ENCODE assay signal across 8 cellular contexts in genomic region chr11:9264381-9265210, GRCh38. TPM values are rescaled to one million over a fixed set of nuclear protein-coding genes. Genes with fewer than 3 reads are reported as not detected.
A peak's percentile ranks its signal among the peaks of the same experiment; 100 is the strongest.
DNase-seq lines count a peak whose midpoint lies in the region; ATAC-seq and TF ChIP-seq lines count a peak whose summit lies in the region.

No MANE protein-coding gene starts in this region.

- intact Hi-C loops in testis (cut with DNase I; ENCODE audit: low total_unique reads), result no loop called here

- no peaks in the 10 kb centered on the region for H3K9me3 ChIP-seq in fibroblast of lung (ENCODE audit: control insufficient read depth, insufficient read depth, low read depth, low read length)
- H3K9me3 ChIP-seq in testis, result no peaks in the 10 kb centered on the region

- peak; percentile 8 for ATAC-seq in HG02571 (IDR thresholded peaks at IDR 0.05; ENCODE audit: unreplicated experiment)

- H3K4me1 ChIP-seq in fibroblast of lung (ENCODE audit: control insufficient read depth, extremely low read depth, insufficient read depth, low read length), result peaks cover 5% of the 10 kb centered on the region
- peaks cover 4% of the 10 kb centered on the region for H3K4me1 ChIP-seq in testis

- H3K4me2 ChIP-seq in fibroblast of lung (ENCODE audit: extremely low read depth, insufficient read depth, low read length), result peak overlapping the region; percentile 69

- DNase-seq in GM12864 (ENCODE audit: low read depth), result no peak
- DNase-seq in NCI-H226, result peak; percentile 45
- peak; percentile 38 for DNase-seq in activated T-cell treated with anti-CD3 and anti-CD28 coated beads for 48 hours (ENCODE audit: low read depth)
- peak; percentile 79 to 90 for DNase-seq in fibroblast of lung (ENCODE audit: low read depth in 2 of 2)
- DNase-seq in myocyte (ENCODE audit: low read depth), result peak; percentile 69
- peak; percentile 67 for DNase-seq in testis
- no peak for DNase-seq in DMS153 treated with DMSO at 0.1 percent for 48 hours (lab: John Stamatoyannopoulos, UW; ENCODE audit: unreplicated experiment)

- H3K36me3 ChIP-seq in fibroblast of lung (ENCODE audit: control insufficient read depth, insufficient read depth, low read length), result no peaks in the 10 kb centered on the region
- no peaks in the 10 kb centered on the region for H3K36me3 ChIP-seq in testis (ENCODE audit: low read depth, missing control alignments)

- H3K27ac ChIP-seq in fibroblast of lung (ENCODE audit: insufficient read depth, low read length) (peak overlapping the region; percentile 87), testis (peak overlapping the region; percentile 84 to 97)

- TF ChIP-seq CTCF in GM12864 (IDR thresholded peaks at IDR 0.05; ENCODE audit: low read depth, low read length, missing control alignments), result no peak
- TF ChIP-seq CTCF in fibroblast of lung (conservative IDR thresholded peaks at IDR 0.05 in 1 of 2, IDR thresholded peaks at IDR 0.05 in 1 of 2; ENCODE audit: low read depth in 1 of 2, low read length in 2 of 2), result no peak
- TF ChIP-seq CTCF in testis (IDR thresholded peaks at IDR 0.05), result no peak

- no peaks in the 10 kb centered on the region for H3K27me3 ChIP-seq in fibroblast of lung (ENCODE audit: control insufficient read depth, insufficient read depth, low read length)
- no peaks in the 10 kb centered on the region for H3K27me3 ChIP-seq in testis

- H2AFZ ChIP-seq in fibroblast of lung (ENCODE audit: low read length), result peak overlapping the region; percentile 4

- H3K79me2 ChIP-seq in fibroblast of lung (ENCODE audit: control insufficient read depth, insufficient read depth, low read length), result peaks cover 49% of the 10 kb centered on the region

- no peak for TF ChIP-seq POLR2A in testis (IDR thresholded peaks at IDR 0.05)

- H3K4me3 ChIP-seq in GM12864 (ENCODE audit: low read depth, low read length), result peak overlapping the region; percentile 81
- H3K4me3 ChIP-seq in fibroblast of lung (replicated peaks in 1 of 4; ENCODE audit: control extremely low read depth in 1 of 4, insufficient read depth in 1 of 4, low read depth in 3 of 4, low read length in 4 of 4), result peak overlapping the region; percentile 58 to 94 (median 82)
- peak overlapping the region; percentile 88 to 96 for H3K4me3 ChIP-seq in testis

- 0 to 1% methylated on average over 19 to 54 of the region's 75 CpGs for WGBS in testis, 2 donors

- H3K9ac ChIP-seq in fibroblast of lung (ENCODE audit: insufficient read depth, low read length), result peak overlapping the region; percentile 93

- H4K20me1 ChIP-seq in fibroblast of lung (ENCODE audit: control insufficient read depth, extremely low read depth, insufficient read depth, low read length), result no peaks in the 10 kb centered on the region

RNA-seq across cellular contexts. Expression of gene DENND5A, which starts 0.6 kb away (rescaled TPM):
- total RNA-seq in fibroblast of lung, result 124 and 235 TPM in 2 replicates
- polyA plus RNA-seq in fibroblast of lung, result 125 and 128 TPM in 2 replicates
- polyA plus RNA-seq in fibroblast of lung (2012), result 67.3 and 73.6 TPM in 2 replicates
- 463 and 535 TPM in 2 replicates for polyA minus RNA-seq in fibroblast of lung (ENCODE audit: low replicate concordance)
- total RNA-seq in myocyte, result 55.3 and 69.5 TPM in 2 replicates
- 102 TPM for polyA plus RNA-seq in myocyte (2012)
- total RNA-seq in testis, result 10 to 100 TPM; 73.6 to 88.8 TPM
- 51.2 TPM for polyA plus RNA-seq in testis (ENCODE audit: insufficient read depth, low read depth, low replicate concordance)

RNA-seq across cellular contexts. Expression of gene TMEM41B, which starts 49.8 kb away (rescaled TPM):
- total RNA-seq in fibroblast of lung, result 48.8 and 59.1 TPM in 2 replicates
- polyA plus RNA-seq in fibroblast of lung, result 27.2 and 43.7 TPM in 2 replicates
- 19.4 and 28.8 TPM in 2 replicates for polyA plus RNA-seq in fibroblast of lung (2012)
- polyA minus RNA-seq in fibroblast of lung (ENCODE audit: low replicate concordance), result 9.9 and 15.8 TPM in 2 replicates
- 49.3 and 54.0 TPM in 2 replicates for total RNA-seq in myocyte
- polyA plus RNA-seq in myocyte (2012), result 16.1 TPM
- 10 to 100 TPM; 37.5 to 42.6 TPM for total RNA-seq in testis
- 24.2 TPM for polyA plus RNA-seq in testis (ENCODE audit: insufficient read depth, low read depth, low replicate concordance)

Comparison
In these comparisons a context has a peak if more than half of its experiments do, and no peak if none do; other contexts are left out.
1. DNase-seq: peak in NCI-H226 (single experiment), activated T-cell treated with anti-CD3 and anti-CD28 coated beads for 48 hours (single experiment), fibroblast of lung (2 of 2), myocyte (single experiment) and testis (single experiment); none in GM12864 (single experiment) and DMS153 treated with DMSO at 0.1 percent for 48 hours (single experiment).
2. Peak in every context shown above with its lines, with median percentiles within 50 percentile points of each other: H3K4me3 ChIP-seq.